Comparison of ENCODE assay signal across 1 cellular context in genomic region chr1:155910621-155911121, GRCh38.
TF ChIP-seq lines count a peak whose summit lies in the region.

No MANE protein-coding gene starts in this region.

TF ChIP-seq in HepG2, 621 proteins besides CTCF, POLR2A, EP300 and RAD21 (continued from another document):
- no peak for TF ChIP-seq REPIN1 (CRISPR knock-in tag; IDR thresholded peaks at IDR 0.05; ENCODE audit: borderline replicate concordance, low read depth)
- no peak for TF ChIP-seq SNAPC5 (CRISPR knock-in tag; IDR thresholded peaks at IDR 0.05; ENCODE audit: borderline replicate concordance)
